Comparison of ENCODE assay signal across 10 cellular contexts in genomic region chr4:158169931-158170690, GRCh38. TPM values are rescaled to one million over a fixed set of nuclear protein-coding genes. Genes with fewer than 3 reads are reported as not detected.
A peak's percentile ranks its signal among the peaks of the same experiment; 100 is the strongest.
DNase-seq lines count a peak whose midpoint lies in the region; ATAC-seq lines count a peak whose summit lies in the region.
"Had no signal": no experiment of that assay in that cellular context is flagged by ENCODE, and none has a peak within 500 bp of the region (broad histone marks: within the 10 kb centered on the region; RNA-seq: fewer than 3 reads in every experiment).

No MANE protein-coding gene starts in this region.

- CTCF ChIA-PET in activated CD4-positive, alpha-beta memory T cell treated with anti-CD3 and anti-CD28 coated beads for 36 hours (lab: Charles Lee): interaction anchor here (0.8 to 2.5 kb wide), 3 partner anchors 10 to 104 kb away, joined by 3 to 9 read pairs (median 8); no protein-coding TSS in a partner anchor

- POLR2A ChIA-PET in activated CD4-positive, alpha-beta memory T cell treated with anti-CD3 and anti-CD28 coated beads for 36 hours (lab: Charles Lee): no interaction called here

- H3K4me3 ChIP-seq in skeletal muscle cell (ENCODE audit: low read depth, low read length): peak overlapping the region; percentile 51

- H3K4me1 Mint-ChIP-seq in activated CD4-positive, alpha-beta memory T cell treated with anti-CD3 and anti-CD28 coated beads for 36 hours (ENCODE audit: low read depth): peaks cover 8% of the 10 kb centered on the region

- DNase-seq in SK-N-DZ (ENCODE audit: low spot score) (peak; percentile 42), Right ventricle myocardium superior (no peak), skeletal muscle cell (ENCODE audit: low read depth) (peak; percentile 29), GM19240 (ENCODE audit: insufficient read length, low spot score) (no peak)
- DNase-seq in activated CD4-positive, alpha-beta memory T cell treated with anti-CD3 and anti-CD28 coated beads for 36 hours: no peak
- DNase-seq: effector memory CD8-positive, alpha-beta T cell; NK-92 treated with Interleukin-12 subunit alpha and Interleukin-12 subunit beta, amount 100 ng/mL, for 24 hours had no signal

- intact Hi-C loops in Right ventricle myocardium superior (cut with DNase I): loop anchor here (5.0 kb wide), 1 partner anchor 163 kb away; no protein-coding TSS in a partner anchor
- intact Hi-C loops in activated CD4-positive, alpha-beta memory T cell treated with anti-CD3 and anti-CD28 coated beads for 36 hours (cut with micrococcal nuclease): no loop called here

- H3K9me3 Mint-ChIP-seq in activated CD4-positive, alpha-beta memory T cell treated with anti-CD3 and anti-CD28 coated beads for 36 hours: no peaks in the 10 kb centered on the region

- ATAC-seq in GM18870 (IDR thresholded peaks at IDR 0.05; ENCODE audit: unreplicated experiment) (peak; percentile 16), Right ventricle myocardium superior (ENCODE audit: poor library complexity) (peak; percentile 26), GM18907 (IDR thresholded peaks at IDR 0.05; ENCODE audit: unreplicated experiment) (no peak)
- ATAC-seq in activated CD4-positive, CD25-positive, alpha-beta regulatory T cell treated with anti-CD3 and anti-CD28 coated beads, Interleukin-2, amount 50 U/mL, for 24 hours: no peak
- ATAC-seq: effector memory CD8-positive, alpha-beta T cell had no signal

- H3K36me3 Mint-ChIP-seq in activated CD4-positive, alpha-beta memory T cell treated with anti-CD3 and anti-CD28 coated beads for 36 hours: no peaks in the 10 kb centered on the region

- H3K4me3 Mint-ChIP-seq in activated CD4-positive, alpha-beta memory T cell treated with anti-CD3 and anti-CD28 coated beads for 36 hours: no peak overlapping the region
- H3K4me3 Mint-ChIP-seq: effector memory CD8-positive, alpha-beta T cell had no signal

- no peak overlapping the region for H3K27ac Mint-ChIP-seq in activated CD4-positive, alpha-beta memory T cell treated with anti-CD3 and anti-CD28 coated beads for 36 hours
- H3K27ac Mint-ChIP-seq: effector memory CD8-positive, alpha-beta T cell had no signal

- H3K27me3 Mint-ChIP-seq in activated CD4-positive, alpha-beta memory T cell treated with anti-CD3 and anti-CD28 coated beads for 36 hours: peaks cover 17% of the 10 kb centered on the region

RNA-seq across cellular contexts. Expression of gene GASK1B, which starts 2.7 kb away (rescaled TPM):
- polyA plus RNA-seq in SK-N-DZ (2014; cell fraction: cytosol; rRNA removed): 0.14 TPM in 2 replicates
- 0.04 and 0.16 TPM in 2 replicates for polyA plus RNA-seq in SK-N-DZ (2014; cell fraction: nucleus; rRNA removed)
- total RNA-seq in Right ventricle myocardium superior: 60.2 TPM
- total RNA-seq in activated CD4-positive, alpha-beta memory T cell treated with anti-CD3 and anti-CD28 coated beads for 36 hours: not detected

RNA-seq across cellular contexts. Expression of gene TMEM144, which starts 40.2 kb away (rescaled TPM):
- polyA plus RNA-seq in SK-N-DZ (2014; cell fraction: cytosol; rRNA removed): not detected in 2 replicates
- polyA plus RNA-seq in SK-N-DZ (2014; cell fraction: nucleus; rRNA removed): 0.29 TPM in 1 of 2 replicates, not detected in the other
- total RNA-seq in Right ventricle myocardium superior: 10.4 TPM
- total RNA-seq in activated CD4-positive, alpha-beta memory T cell treated with anti-CD3 and anti-CD28 coated beads for 36 hours: under 1 TPM in 1 of 2 experiments, not detected in 1; 0.29 TPM

Comparison
In these comparisons a context has a peak if more than half of its experiments do, and no peak if none do; other contexts are left out.
1. ATAC-seq: peak in GM18870 (single experiment) and Right ventricle myocardium superior (single experiment); none in activated CD4-positive, CD25-positive, alpha-beta regulatory T cell treated with anti-CD3 and anti-CD28 coated beads, Interleukin-2, amount 50 U/mL, for 24 hours (0 of 2) and GM18907 (single experiment).
2. DNase-seq: peak in SK-N-DZ (single experiment) and skeletal muscle cell (single experiment); none in Right ventricle myocardium superior (single experiment), activated CD4-positive, alpha-beta memory T cell treated with anti-CD3 and anti-CD28 coated beads for 36 hours (single experiment) and GM19240 (single experiment).
3. RNA of gene GASK1B, which starts 2.7 kb away (total RNA-seq): 60.2 TPM in Right ventricle myocardium superior (single experiment); not detected in activated CD4-positive, alpha-beta memory T cell treated with anti-CD3 and anti-CD28 coated beads for 36 hours; every median in the first group is over 10 times any median in the second.